ENCODE assay signal across 8 cellular contexts in genomic region chr18:72544092-72544886, GRCh38. TPM values are rescaled to one million over a fixed set of nuclear protein-coding genes. Genes with fewer than 3 reads are reported as not detected.
DNase-seq lines count a peak whose midpoint lies in the region; ATAC-seq and TF ChIP-seq lines count a peak whose summit lies in the region.

Gene CBLN2, minus strand, starts transcription at chr18:72544342. Its CDS starts 2,182 bp downstream, at chr18:72542160.

- no peak within 1 kb of the TSS for H3K27ac Mint-ChIP-seq in CD14-positive monocyte
- no peak within 1 kb of the TSS for H3K27ac Mint-ChIP-seq in activated naive CD8-positive, alpha-beta T cell treated with anti-CD3 and anti-CD28 coated beads for 36 hours

- H3K27me3 ChIP-seq in right cardiac atrium (ENCODE audit: control insufficient read depth, insufficient read depth): peaks cover 3% of the 10 kb centered on the region

- TF ChIP-seq CTCF in CD14-positive monocyte (IDR thresholded peaks at IDR 0.05): no peak

- peak within 1 kb of the TSS; percentile 45 to 85 for H3K4me3 Mint-ChIP-seq in CD14-positive monocyte
- H3K4me3 Mint-ChIP-seq in activated naive CD8-positive, alpha-beta T cell treated with anti-CD3 and anti-CD28 coated beads for 36 hours: peak within 1 kb of the TSS; percentile 45

- peaks cover 0 to 1% of the 10 kb centered on the region in 2 donors for H3K36me3 Mint-ChIP-seq in CD14-positive monocyte
- H3K36me3 Mint-ChIP-seq in activated naive CD8-positive, alpha-beta T cell treated with anti-CD3 and anti-CD28 coated beads for 36 hours: no peaks in the 10 kb centered on the region

- peak; percentile 97 for ATAC-seq in GM18868 (IDR thresholded peaks at IDR 0.05; ENCODE audit: unreplicated experiment)
- ATAC-seq in HG03097 (IDR thresholded peaks at IDR 0.05; ENCODE audit: low FRiP score, unreplicated experiment): peak; percentile 74
- ATAC-seq in right cardiac atrium: peak; percentile 48 to 90
- ATAC-seq in sciatic nerve: peak; percentile 20

- 3% methylated on average over 44 of the region's 44 CpGs for WGBS in right cardiac atrium

- H3K4me1 ChIP-seq in right cardiac atrium (ENCODE audit: control insufficient read depth, insufficient read depth, low read length): no peaks in the 10 kb centered on the region

- H3K27ac ChIP-seq in right cardiac atrium (ENCODE audit: low read length): no peak within 1 kb of the TSS

- intact Hi-C loops in CD14-positive monocyte (cut with micrococcal nuclease) (no loop called here), right cardiac atrium (cut with DNase I) (no loop called here), sciatic nerve (cut with DNase I) (no loop called here)

- peaks cover 0 to 11% (median 4%) of the 10 kb centered on the region in 7 donors for H3K9me3 Mint-ChIP-seq in CD14-positive monocyte
- no peaks in the 10 kb centered on the region for H3K9me3 Mint-ChIP-seq in activated naive CD8-positive, alpha-beta T cell treated with anti-CD3 and anti-CD28 coated beads for 36 hours

- DNase-seq in CD14-positive monocyte (ENCODE audit: low spot score) (no peak), NCI-H2196 (lab: John Stamatoyannopoulos, UW; ENCODE audit: unreplicated experiment) (peak; percentile 66), right cardiac atrium (peak; percentile 45 to 77 (median 50)), sciatic nerve (ENCODE audit: low spot score) (no peak)
- peak; percentile 68 for DNase-seq in activated naive CD8-positive, alpha-beta T cell treated with anti-CD3 and anti-CD28 coated beads for 36 hours
- no peak for DNase-seq in central memory CD4-positive, alpha-beta T cell

- peaks cover 51 to 63% (median 56%) of the 10 kb centered on the region in 3 donors for H3K27me3 Mint-ChIP-seq in CD14-positive monocyte (ENCODE audit: low read depth in 3 of 3)
- peaks cover 51% of the 10 kb centered on the region for H3K27me3 Mint-ChIP-seq in activated naive CD8-positive, alpha-beta T cell treated with anti-CD3 and anti-CD28 coated beads for 36 hours

- H3K4me1 Mint-ChIP-seq in CD14-positive monocyte: peaks cover 16% of the 10 kb centered on the region
- H3K4me1 Mint-ChIP-seq in activated naive CD8-positive, alpha-beta T cell treated with anti-CD3 and anti-CD28 coated beads for 36 hours: peaks cover 13% of the 10 kb centered on the region

- peak within 1 kb of the TSS; percentile 33 for H3K4me3 ChIP-seq in right cardiac atrium (ENCODE audit: low read length)

- no peaks in the 10 kb centered on the region for H3K9me3 ChIP-seq in right cardiac atrium (ENCODE audit: control insufficient read depth, low read length)

RNA-seq across cellular contexts. Expression of gene CBLN2, which starts in this region (rescaled TPM):
- polyA plus RNA-seq in CD14-positive monocyte (not detected), right cardiac atrium (0.11 TPM)
- not detected for total RNA-seq in activated naive CD8-positive, alpha-beta T cell treated with anti-CD3 and anti-CD28 coated beads for 36 hours
- total RNA-seq in right cardiac atrium (under 1 TPM; 0.09 to 0.39 (median 0.16) TPM), sciatic nerve (not detected)

Comparison
In these comparisons a context has a peak if more than half of its experiments do, and no peak if none do; other contexts are left out.
1. Peak in DNase-seq in activated naive CD8-positive, alpha-beta T cell treated with anti-CD3 and anti-CD28 coated beads for 36 hours; RNA of the gene not detected or under 1 TPM.
2. Peak in DNase-seq, ATAC-seq and H3K4me3 ChIP-seq in right cardiac atrium; RNA of the gene not detected or under 1 TPM.
3. Peak in ATAC-seq in sciatic nerve; RNA of the gene not detected or under 1 TPM.
4. ATAC-seq: peak in every context shown above with its lines; median percentile 97 in GM18868; 74 in HG03097; 69 in right cardiac atrium; 20 in sciatic nerve.